8 cellular contexts compared by ENCODE assay signal in the genomic region with DNA sequence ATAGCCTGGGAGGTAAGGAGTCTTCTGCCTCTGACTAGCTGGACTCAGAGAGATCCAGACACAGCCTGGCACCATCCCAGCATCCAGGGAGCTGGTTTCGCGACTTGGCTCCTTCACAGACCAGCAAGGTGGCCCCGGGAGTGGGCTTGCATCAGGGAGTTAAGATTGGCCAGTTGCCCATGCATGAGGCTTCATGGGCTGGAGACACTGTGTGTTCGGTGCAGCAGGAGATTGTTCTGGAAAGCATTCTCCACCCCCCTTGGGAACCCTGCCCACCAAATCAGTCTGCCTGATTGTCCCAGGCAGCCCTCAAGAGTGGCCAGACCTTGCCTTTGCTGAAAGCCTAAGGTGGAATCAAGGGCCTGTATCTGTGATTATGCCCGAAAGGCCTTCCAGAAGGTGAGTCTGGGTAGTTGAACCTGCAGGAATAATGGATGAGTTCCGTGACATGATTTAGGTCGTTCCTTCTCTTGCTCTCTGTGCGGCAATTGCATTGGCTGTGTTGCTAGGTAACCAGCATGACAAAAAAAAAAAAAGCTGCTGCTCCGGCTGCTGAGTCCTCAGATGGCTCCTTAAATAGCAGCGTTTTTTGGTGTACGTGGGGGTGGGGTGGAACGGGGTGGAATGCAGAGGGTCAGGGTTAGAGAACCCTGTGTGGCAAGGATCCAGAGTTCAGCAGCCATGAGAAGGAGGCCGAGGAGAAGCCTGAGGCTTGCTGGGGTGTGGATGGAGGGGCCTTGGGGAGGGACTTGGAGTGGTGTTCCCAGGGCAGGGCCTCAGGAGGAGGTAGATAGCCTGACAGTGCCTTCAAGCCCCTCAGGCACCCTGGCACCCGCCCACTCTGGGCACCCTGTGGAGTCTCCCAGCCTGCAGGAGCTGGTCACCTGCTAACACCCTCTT.
DNase-seq lines count a peak whose midpoint lies in the region; ATAC-seq and TF ChIP-seq lines count a peak whose summit lies in the region.

No MANE protein-coding gene starts in this region.

- peak overlapping the region; percentile 18 for H3K4me3 ChIP-seq in thoracic aorta

- peak overlapping the region; percentile 10 to 83 (median 70) for H3K4me3 Mint-ChIP-seq in brain

- no peaks in the 10 kb centered on the region for H3K27me3 Mint-ChIP-seq in brain

- H3K9me3 ChIP-seq in thoracic aorta: no peaks in the 10 kb centered on the region

- H3K9me3 Mint-ChIP-seq in brain: no peaks in the 10 kb centered on the region

- H3K27ac ChIP-seq in thoracic aorta: peak overlapping the region; percentile 72 to 73

- peaks cover 33 to 61% of the 10 kb centered on the region in 2 donors for H3K4me1 ChIP-seq in thoracic aorta (ENCODE audit: control insufficient read depth in 1 of 2, low read depth in 2 of 2)

- TF ChIP-seq CTCF in brain (conservative IDR thresholded peaks at IDR 0.05) (no peak), thoracic aorta (IDR thresholded peaks at IDR 0.05) (no peak)

- intact Hi-C loops in left colon (cut with DNase I, micrococcal nuclease): no loop called here

- peak overlapping the region; percentile 95 to 100 (median 99) for H3K27ac Mint-ChIP-seq in brain

- DNase-seq in NCI-H1436 (lab: John Stamatoyannopoulos, UW) (peak; percentile 78), left colon (peak; percentile 20 to 54), thoracic aorta (ENCODE audit: low spot score) (peak; percentile 63), SW480 (ENCODE audit: low spot score) (no peak), OCI-M1 (lab: John Stamatoyannopoulos, UW) (no peak), T-helper 9 cell (no peak)

- H3K36me3 ChIP-seq in thoracic aorta: peaks cover 24% of the 10 kb centered on the region

- peaks cover 82% of the 10 kb centered on the region for H3K4me1 Mint-ChIP-seq in brain

- no peaks in the 10 kb centered on the region for H3K27me3 ChIP-seq in thoracic aorta (replicated peaks; ENCODE audit: insufficient read depth)

- peak; percentile 31 for ATAC-seq in left colon
- peak; percentile 77 for ATAC-seq in thoracic aorta (ENCODE audit: insufficient number of reproducible peaks, low FRiP score, low read depth)
- no peak for ATAC-seq in GM21737 (IDR thresholded peaks at IDR 0.05; ENCODE audit: unreplicated experiment)

- H3K36me3 Mint-ChIP-seq in brain: peaks cover 6% of the 10 kb centered on the region

Comparison
In these comparisons a context has a peak if more than half of its experiments do, and no peak if none do; other contexts are left out.
1. DNase-seq: peak in NCI-H1436 (single experiment), left colon (2 of 2) and thoracic aorta (single experiment); none in SW480 (single experiment), OCI-M1 (single experiment) and T-helper 9 cell (single experiment).